15 cellular contexts compared by ENCODE assay signal in the genomic region with DNA sequence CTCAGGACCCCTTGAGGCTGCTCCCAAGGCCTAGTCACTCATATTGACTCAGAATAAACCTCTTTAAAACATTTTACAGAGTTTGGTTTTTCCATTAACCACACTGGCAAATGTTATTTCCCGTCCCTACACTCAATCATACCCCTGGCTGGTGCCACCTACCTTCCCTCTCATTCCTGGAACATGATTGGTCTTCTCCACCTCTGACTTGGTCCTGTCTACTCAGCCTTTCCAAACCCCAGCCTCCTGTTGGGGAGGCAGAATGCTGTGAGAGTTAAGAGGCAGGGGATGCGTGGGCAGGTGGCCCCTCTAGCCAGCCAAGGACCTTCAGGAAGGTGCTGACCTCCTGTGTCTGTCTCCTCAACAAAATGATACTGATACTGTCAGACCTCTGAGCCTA.
A peak's percentile ranks its signal among the peaks of the same experiment; 100 is the strongest.
DNase-seq lines count a peak whose midpoint lies in the region; TF ChIP-seq lines count a peak whose summit lies in the region.
"Had no signal": no experiment of that assay in that cellular context is flagged by ENCODE, and none has a peak within 500 bp of the region (broad histone marks: within the 10 kb centered on the region; RNA-seq: fewer than 3 reads in every experiment).

No MANE protein-coding gene starts in this region.

- peaks cover 36% of the 10 kb centered on the region for H3F3A ChIP-seq in PC-9 (ENCODE audit: insufficient read depth, low read depth)

- H3K4me1 ChIP-seq in PC-9 (replicated peaks; ENCODE audit: insufficient read depth) (peaks cover 54% of the 10 kb centered on the region), hepatocyte (ENCODE audit: insufficient read depth) (peaks cover 8% of the 10 kb centered on the region), stomach (no peaks in the 10 kb centered on the region)

- peak; percentile 22 for DNase-seq in stimulated activated CD4-positive, alpha-beta T cell treated with anti-CD3 and anti-CD28 coated beads, Interleukin-15, amount 100 ng/mL, for 24 hours
- no peak for DNase-seq in stimulated activated CD4-positive, alpha-beta T cell treated with anti-CD3 and anti-CD28 coated beads, Interleukin-2, amount 100 ng/mL, for 48 hours
- no peak for DNase-seq in PC-9
- no peak for DNase-seq in hepatocyte (ENCODE audit: low spot score)
- DNase-seq in amygdala (lab: John Stamatoyannopoulos, UW) = no peak
- no peak for DNase-seq in NK-92 (lab: John Stamatoyannopoulos, UW; ENCODE audit: unreplicated experiment)
- DNase-seq in caudate nucleus (lab: John Stamatoyannopoulos, UW) = no peak
- DNase-seq in stomach = no peak
- DNase-seq: anterior cingulate cortex, DMS79, Karpas-422, mucosa of descending colon, NCI-H1694 treated with DMSO at 0.1 percent for 48 hours, NCI-H524 treated with DMSO at 0.1 percent for 48 hours, posterior cingulate gyrus had no signal

- WGBS in hepatocyte (ENCODE audit: low lambda C conversion rate, missing lambda C conversion rate) = 94% methylated on average over 2 of the region's 2 CpGs
- 91 to 98% (median 95%) methylated on average over 2 of the region's 2 CpGs for WGBS in stomach, 5 donors

- H3K9me3 ChIP-seq in PC-9 (ENCODE audit: insufficient read depth, low read depth) = no peaks in the 10 kb centered on the region
- H3K9me3 ChIP-seq in hepatocyte (ENCODE audit: low read depth) = no peaks in the 10 kb centered on the region
- no peaks in the 10 kb centered on the region for H3K9me3 ChIP-seq in stomach
- H3K9me3 ChIP-seq: mucosa of descending colon had no signal

- peak overlapping the region; percentile 83 for H3K4me2 ChIP-seq in PC-9
- no peak overlapping the region for H3K4me2 ChIP-seq in hepatocyte

- H3K36me3 ChIP-seq in PC-9 (ENCODE audit: low read depth) (no peaks in the 10 kb centered on the region), hepatocyte (replicated peaks; ENCODE audit: insufficient read depth, low read depth) (no peaks in the 10 kb centered on the region), stomach (no peaks in the 10 kb centered on the region)

- BruUV-seq in PC-9 (replicated peaks; lab: Mats Ljungman, UMichigan) = TSS peak; percentile 84

- TF ChIP-seq EP300 in stomach (IDR thresholded peaks at IDR 0.05) = no peak

- H4K20me1 ChIP-seq in PC-9 (ENCODE audit: insufficient read depth) (no peaks in the 10 kb centered on the region), hepatocyte (ENCODE audit: insufficient read depth, poor library complexity, severe bottlenecking) (no peaks in the 10 kb centered on the region)

- POLR2A ChIA-PET in PC-9 (lab: Charles Lee; ENCODE audit: unreplicated experiment) = no interaction called here

- no peak for TF ChIP-seq POLR2A in stomach (IDR thresholded peaks at IDR 0.05)

- H3K27me3 ChIP-seq in PC-9 (ENCODE audit: insufficient read depth, low read depth) = no peaks in the 10 kb centered on the region
- no peaks in the 10 kb centered on the region for H3K27me3 ChIP-seq in hepatocyte
- H3K27me3 ChIP-seq in stomach = no peaks in the 10 kb centered on the region

- 0 out of 2 replicates have a peak overlapping the region, but pooled peaks have one; percentile 52 for H2AFZ ChIP-seq in PC-9
- H2AFZ ChIP-seq in hepatocyte = no peak overlapping the region

- H3K9me2 ChIP-seq in PC-9 (ENCODE audit: insufficient read depth) (no peaks in the 10 kb centered on the region), hepatocyte (replicated peaks; ENCODE audit: insufficient read depth) (no peaks in the 10 kb centered on the region)

- peak overlapping the region; percentile 99 for H3K27ac ChIP-seq in PC-9
- H3K27ac ChIP-seq in hepatocyte = peak overlapping the region; percentile 21
- H3K27ac ChIP-seq in caudate nucleus (ENCODE audit: low read depth, low read length) = no peak overlapping the region
- H3K27ac ChIP-seq in stomach = no peak overlapping the region

- intact Hi-C loops in PC-9 (cut with micrococcal nuclease; ENCODE audit: unreplicated experiment) = no loop called here
- intact Hi-C loops in stomach (cut with DNase I; ENCODE audit: low total_unique reads) = no loop called here

- TF ChIP-seq CTCF in PC-9 (conservative IDR thresholded peaks at IDR 0.05) = no peak
- TF ChIP-seq CTCF in hepatocyte (IDR thresholded peaks at IDR 0.05; ENCODE audit: poor library complexity) = no peak
- TF ChIP-seq CTCF in stomach (IDR thresholded peaks at IDR 0.05) = no peak

- CTCF ChIA-PET in PC-9 (lab: Charles Lee) = no interaction called here

- H3K4me3 ChIP-seq in PC-9 (0 out of 2 replicates have a peak overlapping the region, but pooled peaks have one; percentile 25), hepatocyte (no peak overlapping the region), stomach (no peak overlapping the region)
- H3K4me3 ChIP-seq: mucosa of descending colon had no signal

- no peaks in the 10 kb centered on the region for H3K79me2 ChIP-seq in PC-9 (ENCODE audit: low read depth)
- H3K79me2 ChIP-seq in hepatocyte = no peaks in the 10 kb centered on the region

Comparison
In these comparisons a context has a peak if more than half of its experiments do, and no peak if none do; other contexts are left out.
1. H3K27ac ChIP-seq: peak in PC-9 (single experiment) and hepatocyte (single experiment); none in caudate nucleus (single experiment) and stomach (0 of 5).